18 cellular contexts compared by ENCODE assay signal in the genomic region with DNA sequence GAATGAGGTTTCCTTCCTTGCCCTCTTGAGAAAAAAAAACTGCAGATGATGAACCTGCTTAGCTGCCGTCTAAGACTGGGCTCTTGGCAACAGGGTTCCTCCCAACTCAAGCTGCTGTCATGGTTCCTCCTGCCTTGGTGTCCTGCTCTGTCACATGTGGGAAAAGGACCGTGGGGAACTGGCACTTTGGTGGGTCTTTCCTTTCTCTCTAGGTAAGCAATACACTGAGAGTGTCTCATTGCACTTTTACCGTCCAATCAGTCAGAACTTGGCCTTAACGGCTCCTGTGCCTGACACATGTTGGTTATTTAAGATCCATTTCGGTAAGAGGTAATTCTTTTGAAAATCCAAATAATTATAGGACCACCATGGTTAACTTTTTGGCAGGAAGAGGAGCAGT.
DNase-seq lines count a peak whose midpoint lies in the region; ATAC-seq lines count a peak whose summit lies in the region.
"Had no signal": no experiment of that assay in that cellular context is flagged by ENCODE, and none has a peak within 500 bp of the region (broad histone marks: within the 10 kb centered on the region; RNA-seq: fewer than 3 reads in every experiment).

No MANE protein-coding gene starts in this region.

- WGBS in trophoblast cell (ENCODE audit: extremely low coverage, insufficient coverage, insufficient read length) = no CpG with 5 or more reads among the region's 5 CpGs

- peak overlapping the region; percentile 33 for H3K14ac ChIP-seq in trophoblast cell (ENCODE audit: low read length)

- H4K91ac ChIP-seq in trophoblast cell (ENCODE audit: low read depth, low read length) = peak overlapping the region; percentile 89

- no peak overlapping the region for H3K23ac ChIP-seq in trophoblast cell (ENCODE audit: low read length)

- H4K8ac ChIP-seq in trophoblast cell (ENCODE audit: low read depth, low read length) = peak overlapping the region; percentile 83

- H3K79me2 ChIP-seq in trophoblast cell (ENCODE audit: control insufficient read depth, insufficient read depth, low read length, poor library complexity) = no peaks in the 10 kb centered on the region

- H3K36me3 Mint-ChIP-seq in activated naive CD8-positive, alpha-beta T cell = no peaks in the 10 kb centered on the region
- no peaks in the 10 kb centered on the region for H3K36me3 Mint-ChIP-seq in activated naive CD8-positive, alpha-beta T cell treated with anti-CD3 and anti-CD28 coated beads, Interleukin-2, amount 50 U/mL, for 24 hours (ENCODE audit: low read depth)

- H3K9me3 ChIP-seq in SJSA1 (replicated peaks) (no peaks in the 10 kb centered on the region), trophoblast cell (ENCODE audit: insufficient read depth, low read depth, low read length) (no peaks in the 10 kb centered on the region)

- no peak overlapping the region for H3K4me2 ChIP-seq in trophoblast cell (ENCODE audit: low read length)

- H3K4me3 ChIP-seq in SJSA1 (no peak overlapping the region), trophoblast cell (ENCODE audit: low read depth, low read length) (no peak overlapping the region)

- H2BK12ac ChIP-seq in trophoblast cell (ENCODE audit: low read length) = peak overlapping the region; percentile 97

- H3K18ac ChIP-seq in trophoblast cell (ENCODE audit: low read length) = peak overlapping the region; percentile 74

- H3K4me3 Mint-ChIP-seq in activated naive CD8-positive, alpha-beta T cell = no peak overlapping the region
- H3K4me3 Mint-ChIP-seq in activated naive CD8-positive, alpha-beta T cell treated with anti-CD3 and anti-CD28 coated beads, Interleukin-2, amount 50 U/mL, for 24 hours = no peak overlapping the region
- H3K4me3 Mint-ChIP-seq: B cell had no signal

- H3K27me3 ChIP-seq in SJSA1 (replicated peaks) (no peaks in the 10 kb centered on the region), trophoblast cell (ENCODE audit: insufficient read depth, low read length) (no peaks in the 10 kb centered on the region)

- H3K4me1 Mint-ChIP-seq in activated naive CD8-positive, alpha-beta T cell (ENCODE audit: low read depth) = peaks cover 26% of the 10 kb centered on the region
- peaks cover 47% of the 10 kb centered on the region for H3K4me1 Mint-ChIP-seq in activated naive CD8-positive, alpha-beta T cell treated with anti-CD3 and anti-CD28 coated beads, Interleukin-2, amount 50 U/mL, for 24 hours

- peak overlapping the region; percentile 50 for H2AFZ ChIP-seq in trophoblast cell (ENCODE audit: insufficient read depth, low read length, poor library complexity)

- H3K9me3 Mint-ChIP-seq in activated naive CD8-positive, alpha-beta T cell (ENCODE audit: low read depth) = no peaks in the 10 kb centered on the region
- no peaks in the 10 kb centered on the region for H3K9me3 Mint-ChIP-seq in activated naive CD8-positive, alpha-beta T cell treated with anti-CD3 and anti-CD28 coated beads, Interleukin-2, amount 50 U/mL, for 24 hours

- H3K27ac ChIP-seq in SJSA1 = peak overlapping the region; percentile 97
- H3K27ac ChIP-seq in epithelial cell of prostate = peak overlapping the region; percentile 86
- peak overlapping the region; percentile 42 for H3K27ac ChIP-seq in trophoblast cell (ENCODE audit: low read depth, low read length)

- peaks cover 68% of the 10 kb centered on the region for H3K4me1 ChIP-seq in SJSA1 (replicated peaks)
- peaks cover 19 to 25% of the 10 kb centered on the region in 2 experiments for H3K4me1 ChIP-seq in trophoblast cell (ENCODE audit: control insufficient read depth in 1 of 2, insufficient read depth in 2 of 2, low read length in 2 of 2)

- H2AK5ac ChIP-seq in trophoblast cell (ENCODE audit: low read length) = peak overlapping the region; percentile 13

- DNase-seq in activated naive CD8-positive, alpha-beta T cell treated with anti-CD3 and anti-CD28 coated beads, Interleukin-2, amount 50 U/mL, for 24 hours = no peak
- DNase-seq in SJSA1 (ENCODE audit: low read depth in 1 of 2, low spot score in 2 of 2) = no peak
- no peak for DNase-seq in epithelial cell of prostate (ENCODE audit: low read depth, low spot score)
- DNase-seq in trophoblast cell = no peak
- no peak for DNase-seq in NCI-H526 (lab: John Stamatoyannopoulos, UW)
- no peak for DNase-seq in NCI-H345 (lab: John Stamatoyannopoulos, UW)
- DNase-seq: 8988T, DMS 273 treated with DMSO at 0.1 percent for 48 hours, DND-41, KBM-7, NCI-H1417 treated with DMSO at 0.1 percent for 48 hours, NCI-H187 treated with DMSO at 0.1 percent for 48 hours, NCI-H226, NCI-H524 treated with DMSO at 0.1 percent for 48 hours, PC-3 had no signal

- H3K36me3 ChIP-seq in SJSA1 = no peaks in the 10 kb centered on the region
- no peaks in the 10 kb centered on the region for H3K36me3 ChIP-seq in trophoblast cell (ENCODE audit: control insufficient read depth in 1 of 2, insufficient read depth in 2 of 2, low read length in 2 of 2)

- no peak overlapping the region for H2BK120ac ChIP-seq in trophoblast cell (ENCODE audit: insufficient read depth, low read length, poor library complexity)

- peaks cover 30% of the 10 kb centered on the region for H3K79me1 ChIP-seq in trophoblast cell (ENCODE audit: low read length)

- H3K27me3 Mint-ChIP-seq in activated naive CD8-positive, alpha-beta T cell = peaks cover 3% of the 10 kb centered on the region
- H3K27me3 Mint-ChIP-seq in activated naive CD8-positive, alpha-beta T cell treated with anti-CD3 and anti-CD28 coated beads, Interleukin-2, amount 50 U/mL, for 24 hours = peaks cover 32% of the 10 kb centered on the region

- peak overlapping the region; percentile 17 for H3K4ac ChIP-seq in trophoblast cell (ENCODE audit: low read depth, low read length)

- H3K9ac ChIP-seq in trophoblast cell (ENCODE audit: low read length) = no peak overlapping the region

- H3K27ac Mint-ChIP-seq in activated naive CD8-positive, alpha-beta T cell = peak overlapping the region; percentile 10
- no peak overlapping the region for H3K27ac Mint-ChIP-seq in activated naive CD8-positive, alpha-beta T cell treated with anti-CD3 and anti-CD28 coated beads, Interleukin-2, amount 50 U/mL, for 24 hours
- H3K27ac Mint-ChIP-seq: B cell had no signal

- no peak for ATAC-seq in activated naive CD8-positive, alpha-beta T cell treated with anti-CD3 and anti-CD28 coated beads, Interleukin-2, amount 50 U/mL, for 24 hours
- ATAC-seq in GM18873 (IDR thresholded peaks at IDR 0.05; ENCODE audit: low FRiP score, unreplicated experiment) = no peak
- ATAC-seq: PC-3 had no signal

- H2BK5ac ChIP-seq in trophoblast cell (ENCODE audit: low read depth, low read length, poor library complexity) = peak overlapping the region; percentile 78

- no peak overlapping the region for H4K12ac ChIP-seq in trophoblast cell (ENCODE audit: low read depth, low read length)

Comparison
In these comparisons a context has a peak if more than half of its experiments do, and no peak if none do; other contexts are left out.
1. H3K27ac ChIP-seq: peak in every context shown above with its lines; median percentile 97 in SJSA1; 86 in epithelial cell of prostate; 42 in trophoblast cell.